Comparison of ENCODE assay signal across 14 cellular contexts in genomic region chr2:45892757-45893156, GRCh38.
A peak's percentile ranks its signal among the peaks of the same experiment; 100 is the strongest.
DNase-seq lines count a peak whose midpoint lies in the region; ATAC-seq, FAIRE-seq and TF ChIP-seq lines count a peak whose summit lies in the region.
"Had no signal": no experiment of that assay in that cellular context is flagged by ENCODE, and none has a peak within 500 bp of the region (broad histone marks: within the 10 kb centered on the region; RNA-seq: fewer than 3 reads in every experiment).

No MANE protein-coding gene starts in this region.

- no peaks in the 10 kb centered on the region for H3K79me1 ChIP-seq in mesendoderm (ENCODE audit: low read length)

- no peaks in the 10 kb centered on the region for H3K9me3 Mint-ChIP-seq in stimulated activated effector memory CD8-positive, alpha-beta T cell treated with anti-CD3 and anti-CD28 coated beads, Interleukin-12 subunit alpha, Interleukin-12 subunit beta, amount 100 ng/mL, for 72 hours
- H3K9me3 Mint-ChIP-seq: activated CD4-positive, alpha-beta memory T cell treated with anti-CD3 and anti-CD28 coated beads, Interleukin-2, amount 10 ng/mL, durations not matched to agents 7 days and 5 days; activated naive CD4-positive, alpha-beta T cell treated with anti-CD3 and anti-CD28 coated beads for 36 hours; HFFc6; mesothelial cell of epicardium had no signal

- H3K79me2 ChIP-seq in HepG2 (ENCODE audit: insufficient read depth, low read length) (no peaks in the 10 kb centered on the region), mesendoderm (ENCODE audit: control insufficient read depth, insufficient read depth, low read length) (no peaks in the 10 kb centered on the region)

- no peak for TF ChIP-seq RAD21 in HepG2 (CRISPR knock-in tag; IDR thresholded peaks at IDR 0.05)

- H3K4ac ChIP-seq in mesendoderm (ENCODE audit: low read depth, low read length), result no peak overlapping the region

- H3K27ac Mint-ChIP-seq in stimulated activated effector memory CD8-positive, alpha-beta T cell treated with anti-CD3 and anti-CD28 coated beads, Interleukin-12 subunit alpha, Interleukin-12 subunit beta, amount 100 ng/mL, for 72 hours, result no peak overlapping the region
- H3K27ac Mint-ChIP-seq: activated CD4-positive, alpha-beta memory T cell treated with anti-CD3 and anti-CD28 coated beads, Interleukin-2, amount 10 ng/mL, durations not matched to agents 7 days and 5 days; activated naive CD4-positive, alpha-beta T cell treated with anti-CD3 and anti-CD28 coated beads for 36 hours; HFFc6; mesothelial cell of epicardium had no signal

- no peak overlapping the region for H2AFZ ChIP-seq in HepG2 (ENCODE audit: low read length)

- H3K4me1 ChIP-seq in right lobe of liver, result peaks cover 0 to 6% (median 2%) of the 10 kb centered on the region in 4 donors
- peaks cover 6% of the 10 kb centered on the region; the same call in 1 of the 2 replicates for H3K4me1 ChIP-seq in HepG2 (ENCODE audit: insufficient read depth, low read length)
- H3K4me1 ChIP-seq in upper lobe of right lung, result peaks cover 77% of the 10 kb centered on the region
- H3K4me1 ChIP-seq in mesendoderm (ENCODE audit: control insufficient read depth, low read depth, low read length), result no peaks in the 10 kb centered on the region

- no peak overlapping the region for H2AK5ac ChIP-seq in mesendoderm (ENCODE audit: low read length)

- H4K20me1 ChIP-seq in HepG2 (ENCODE audit: insufficient read depth, low read length), result no peaks in the 10 kb centered on the region

- POLR2A ChIA-PET in HepG2 (lab: Yijun Ruan, JAX), result no interaction called here

- in situ Hi-C loops in HepG2 (cut with HindIII; ENCODE audit: extremely low pct_ligation_motif_present, low pct_unique_long_range_greater_than_20kb), result no loop called here

- BruUV-seq in HepG2 (replicated peaks; lab: Mats Ljungman, UMichigan), result no TSS peak

- TF ChIP-seq EP300 in HepG2 (IDR thresholded peaks at IDR 0.05; ENCODE audit: low read depth in 2 of 2, low read length in 2 of 2), result no peak
- TF ChIP-seq EP300 in HepG2 (CRISPR knock-in tag; IDR thresholded peaks at IDR 0.05; ENCODE audit: borderline replicate concordance), result no peak

- H3K23ac ChIP-seq in mesendoderm (ENCODE audit: low read length), result no peak overlapping the region

- no peak overlapping the region for H3K9ac ChIP-seq in HepG2 (ENCODE audit: insufficient read depth, low read depth, low read length)
- H3K9ac ChIP-seq in mesendoderm (ENCODE audit: low read length), result no peak overlapping the region

- no peak overlapping the region for H3K27ac ChIP-seq in right lobe of liver
- H3K27ac ChIP-seq in HepG2 (ENCODE audit: extremely low read length, insufficient read depth, low read length), result no peak overlapping the region
- peak overlapping the region; percentile 79 for H3K27ac ChIP-seq in upper lobe of right lung
- no peak overlapping the region for H3K27ac ChIP-seq in mesendoderm (ENCODE audit: low read depth, low read length)
- H3K27ac ChIP-seq: C4-2B had no signal

- ATAC-seq in right lobe of liver (peak in 3 of 4 donors; percentile 9 to 30 (median 17)), HepG2 (no peak), left ventricle myocardium superior (peak; percentile 31), upper lobe of right lung (no peak)
- no peak for ATAC-seq in stimulated activated effector memory CD8-positive, alpha-beta T cell treated with anti-CD3 and anti-CD28 coated beads, Interleukin-12 subunit alpha, Interleukin-12 subunit beta, amount 100 ng/mL, for 72 hours

- no peak for FAIRE-seq in HepG2 (lab: Jason Lieb, UNC)

- H3K4me1 Mint-ChIP-seq in stimulated activated effector memory CD8-positive, alpha-beta T cell treated with anti-CD3 and anti-CD28 coated beads, Interleukin-12 subunit alpha, Interleukin-12 subunit beta, amount 100 ng/mL, for 72 hours, result peaks cover 26% of the 10 kb centered on the region

- no peak overlapping the region for H2BK120ac ChIP-seq in mesendoderm (ENCODE audit: low read depth, low read length)

- H3K36me3 Mint-ChIP-seq in stimulated activated effector memory CD8-positive, alpha-beta T cell treated with anti-CD3 and anti-CD28 coated beads, Interleukin-12 subunit alpha, Interleukin-12 subunit beta, amount 100 ng/mL, for 72 hours, result no peaks in the 10 kb centered on the region
- H3K36me3 Mint-ChIP-seq: mesothelial cell of epicardium had no signal

- WGBS in right lobe of liver (ENCODE audit: insufficient coverage, low coverage, low lambda C conversion rate, missing lambda C conversion rate), result 61% methylated on average over 4 of the region's 7 CpGs
- WGBS in HepG2 (ENCODE audit: low lambda C conversion rate), result 30% methylated on average over 7 of the region's 7 CpGs
- no CpG with 5 or more reads among the region's 7 CpGs for WGBS in mesendoderm (ENCODE audit: extremely low coverage, insufficient coverage, low lambda C conversion rate)

- CTCF ChIA-PET in HepG2 (lab: Yijun Ruan, JAX; ENCODE audit: low intra/inter-chr PET ratio, low total read pairs), result no interaction called here

- no peak overlapping the region for H3K4me3 Mint-ChIP-seq in stimulated activated effector memory CD8-positive, alpha-beta T cell treated with anti-CD3 and anti-CD28 coated beads, Interleukin-12 subunit alpha, Interleukin-12 subunit beta, amount 100 ng/mL, for 72 hours
- H3K4me3 Mint-ChIP-seq: activated CD4-positive, alpha-beta memory T cell treated with anti-CD3 and anti-CD28 coated beads, Interleukin-2, amount 10 ng/mL, durations not matched to agents 7 days and 5 days; activated naive CD4-positive, alpha-beta T cell treated with anti-CD3 and anti-CD28 coated beads for 36 hours; HFFc6; mesothelial cell of epicardium had no signal

- no peak overlapping the region for H3K18ac ChIP-seq in mesendoderm (ENCODE audit: low read length)

- intact Hi-C loops in right lobe of liver (cut with DNase I), result no loop called here
- intact Hi-C loops in HepG2 (cut with micrococcal nuclease; ENCODE audit: unreplicated experiment), result no loop called here
- intact Hi-C loops in left ventricle myocardium superior (cut with micrococcal nuclease), result no loop called here
- intact Hi-C loops in upper lobe of right lung (cut with DNase I), result no loop called here

- H2BK15ac ChIP-seq in mesendoderm (replicated peaks; ENCODE audit: low read depth), result no peak overlapping the region

- H4K8ac ChIP-seq in mesendoderm (ENCODE audit: low read depth, low read length), result no peak overlapping the region

- DNase-seq in right lobe of liver (no peak), HepG2 (ENCODE audit: low spot score) (no peak), NCI-H345 treated with DMSO at 0.1 percent for 48 hours (lab: John Stamatoyannopoulos, UW; ENCODE audit: unreplicated experiment) (peak; percentile 87), left ventricle myocardium superior (no peak), upper lobe of right lung (no peak), mesendoderm (no peak), NCI-H524 treated with DMSO at 0.1 percent for 48 hours (lab: John Stamatoyannopoulos, UW) (no peak)
- no peak for DNase-seq in stimulated activated effector memory CD8-positive, alpha-beta T cell treated with anti-CD3 and anti-CD28 coated beads, Interleukin-12 subunit alpha, Interleukin-12 subunit beta, amount 100 ng/mL, for 72 hours (ENCODE audit: low spot score in 2 of 2)
- DNase-seq: activated CD4-positive, alpha-beta memory T cell treated with anti-CD3 and anti-CD28 coated beads, Interleukin-2, amount 10 ng/mL, durations not matched to agents 7 days and 5 days; activated naive CD4-positive, alpha-beta T cell treated with anti-CD3 and anti-CD28 coated beads for 36 hours; heart right ventricle; HFFc6 had no signal

- no peaks in the 10 kb centered on the region for H3K27me3 ChIP-seq in right lobe of liver
- no peaks in the 10 kb centered on the region for H3K27me3 ChIP-seq in HepG2 (ENCODE audit: control insufficient read depth in 1 of 2, insufficient read depth in 2 of 2, low read length in 2 of 2)
- no peaks in the 10 kb centered on the region for H3K27me3 ChIP-seq in upper lobe of right lung
- no peaks in the 10 kb centered on the region for H3K27me3 ChIP-seq in mesendoderm (ENCODE audit: insufficient read depth, low read length, poor library complexity)
- H3K27me3 ChIP-seq: heart right ventricle had no signal

- no peak overlapping the region for H2BK5ac ChIP-seq in mesendoderm (ENCODE audit: low read length)

- H3K9me3 ChIP-seq in right lobe of liver (no peaks in the 10 kb centered on the region), HepG2 (ENCODE audit: low read length) (no peaks in the 10 kb centered on the region), upper lobe of right lung (no peaks in the 10 kb centered on the region)
- H3K9me3 ChIP-seq: heart right ventricle had no signal

- H3K36me3 ChIP-seq in right lobe of liver (no peaks in the 10 kb centered on the region), HepG2 (replicated peaks in 1 of 2; ENCODE audit: control insufficient read depth in 1 of 2, insufficient read depth in 2 of 2, low read length in 2 of 2) (no peaks in the 10 kb centered on the region), upper lobe of right lung (no peaks in the 10 kb centered on the region), mesendoderm (ENCODE audit: control insufficient read depth, insufficient read depth, low read length) (no peaks in the 10 kb centered on the region)
- H3K36me3 ChIP-seq: heart right ventricle had no signal

- no peak overlapping the region for H3K4me2 ChIP-seq in HepG2 (ENCODE audit: low read depth, low read length)
- no peak overlapping the region for H3K4me2 ChIP-seq in mesendoderm (ENCODE audit: low read length)

- H4K5ac ChIP-seq in mesendoderm (ENCODE audit: low read length), result no peak overlapping the region

- H3K56ac ChIP-seq in mesendoderm (ENCODE audit: low read length), result no peak overlapping the region

- H3K4me3 ChIP-seq in right lobe of liver (no peak overlapping the region), HepG2 (replicated peaks in 1 of 3; ENCODE audit: insufficient read depth in 1 of 3, low read depth in 2 of 3, low read length in 3 of 3) (no peak overlapping the region), upper lobe of right lung (no peak overlapping the region), mesendoderm (ENCODE audit: low read length) (no peak overlapping the region)
- H3K4me3 ChIP-seq: heart right ventricle had no signal

- TF ChIP-seq CTCF in right lobe of liver (IDR thresholded peaks at IDR 0.05) (no peak), HepG2 (CRISPR knock-in tag; IDR thresholded peaks at IDR 0.05) (no peak), upper lobe of right lung (IDR thresholded peaks at IDR 0.05) (no peak)

- no peak for TF ChIP-seq POLR2A in right lobe of liver (IDR thresholded peaks at IDR 0.05)
- no peak for TF ChIP-seq POLR2A in HepG2 (IDR thresholded peaks at IDR 0.05; ENCODE audit: insufficient read depth in 1 of 2, low read depth in 2 of 2, low read length in 2 of 2)

TF ChIP-seq in HepG2, 621 proteins besides CTCF, POLR2A, EP300 and RAD21:
- TF ChIP-seq GFI1 (CRISPR knock-in tag; IDR thresholded peaks at IDR 0.05; ENCODE audit: borderline replicate concordance), result no peak

Comparison
In these comparisons a context has a peak if more than half of its experiments do, and no peak if none do; other contexts are left out.
1. ATAC-seq: peak in right lobe of liver (3 of 4) and left ventricle myocardium superior (single experiment); none in HepG2 (single experiment), upper lobe of right lung (single experiment) and stimulated activated effector memory CD8-positive, alpha-beta T cell treated with anti-CD3 and anti-CD28 coated beads, Interleukin-12 subunit alpha, Interleukin-12 subunit beta, amount 100 ng/mL, for 72 hours (single experiment).